In the genomic region with DNA sequence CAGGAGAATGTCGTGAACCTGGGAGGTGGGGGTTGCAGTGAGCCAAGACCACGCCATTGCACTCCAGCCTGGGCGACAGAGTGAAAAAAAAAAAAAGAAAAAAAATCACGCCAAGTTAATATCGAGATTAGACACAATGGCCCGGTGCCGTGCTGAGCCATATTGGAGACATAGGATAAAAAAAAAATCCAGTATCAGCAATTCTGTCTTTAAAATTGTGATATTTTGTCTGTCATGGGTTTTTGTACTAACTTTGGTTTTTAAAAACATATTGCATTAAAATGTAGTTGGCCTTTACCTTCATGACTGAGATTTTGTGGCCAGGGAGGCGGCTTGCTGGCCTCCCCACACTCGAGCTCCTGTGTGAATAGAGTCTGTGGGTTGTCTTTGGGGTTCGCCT, we compare ENCODE assay signal across 2 cellular contexts.
TF ChIP-seq lines count a peak whose summit lies in the region.

No MANE protein-coding gene starts in this region.

TF ChIP-seq in A549, 52 proteins besides CTCF, POLR2A, EP300 and RAD21 (continued from another document):
- TF ChIP-seq, protein P1, sequence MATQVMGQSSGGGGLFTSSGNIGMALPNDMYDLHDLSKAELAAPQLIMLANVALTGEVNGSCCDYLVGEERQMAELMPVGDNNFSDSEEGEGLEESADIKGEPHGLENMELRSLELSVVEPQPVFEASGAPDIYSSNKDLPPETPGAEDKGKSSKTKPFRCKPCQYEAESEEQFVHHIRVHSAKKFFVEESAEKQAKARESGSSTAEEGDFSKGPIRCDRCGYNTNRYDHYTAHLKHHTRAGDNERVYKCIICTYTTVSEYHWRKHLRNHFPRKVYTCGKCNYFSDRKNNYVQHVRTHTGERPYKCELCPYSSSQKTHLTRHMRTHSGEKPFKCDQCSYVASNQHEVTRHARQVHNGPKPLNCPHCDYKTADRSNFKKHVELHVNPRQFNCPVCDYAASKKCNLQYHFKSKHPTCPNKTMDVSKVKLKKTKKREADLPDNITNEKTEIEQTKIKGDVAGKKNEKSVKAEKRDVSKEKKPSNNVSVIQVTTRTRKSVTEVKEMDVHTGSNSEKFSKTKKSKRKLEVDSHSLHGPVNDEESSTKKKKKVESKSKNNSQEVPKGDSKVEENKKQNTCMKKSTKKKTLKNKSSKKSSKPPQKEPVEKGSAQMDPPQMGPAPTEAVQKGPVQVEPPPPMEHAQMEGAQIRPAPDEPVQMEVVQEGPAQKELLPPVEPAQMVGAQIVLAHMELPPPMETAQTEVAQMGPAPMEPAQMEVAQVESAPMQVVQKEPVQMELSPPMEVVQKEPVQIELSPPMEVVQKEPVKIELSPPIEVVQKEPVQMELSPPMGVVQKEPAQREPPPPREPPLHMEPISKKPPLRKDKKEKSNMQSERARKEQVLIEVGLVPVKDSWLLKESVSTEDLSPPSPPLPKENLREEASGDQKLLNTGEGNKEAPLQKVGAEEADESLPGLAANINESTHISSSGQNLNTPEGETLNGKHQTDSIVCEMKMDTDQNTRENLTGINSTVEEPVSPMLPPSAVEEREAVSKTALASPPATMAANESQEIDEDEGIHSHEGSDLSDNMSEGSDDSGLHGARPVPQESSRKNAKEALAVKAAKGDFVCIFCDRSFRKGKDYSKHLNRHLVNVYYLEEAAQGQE (IDR thresholded peaks at IDR 0.05), result no peak
- TF ChIP-seq FOXS1 (CRISPR knock-in tag; IDR thresholded peaks at IDR 0.05) (no peak), CHD4 (IDR thresholded peaks at IDR 0.05; ENCODE audit: borderline replicate concordance) (no peak), BHLHE40 (IDR thresholded peaks at IDR 0.05; ENCODE audit: low read depth, low read length) (no peak)
TF ChIP-seq in A549: peak in this region for 1.

TF ChIP-seq in K562, 482 proteins besides CTCF, POLR2A, EP300 and RAD21 (continued from another document):
- TF ChIP-seq, protein P2, sequence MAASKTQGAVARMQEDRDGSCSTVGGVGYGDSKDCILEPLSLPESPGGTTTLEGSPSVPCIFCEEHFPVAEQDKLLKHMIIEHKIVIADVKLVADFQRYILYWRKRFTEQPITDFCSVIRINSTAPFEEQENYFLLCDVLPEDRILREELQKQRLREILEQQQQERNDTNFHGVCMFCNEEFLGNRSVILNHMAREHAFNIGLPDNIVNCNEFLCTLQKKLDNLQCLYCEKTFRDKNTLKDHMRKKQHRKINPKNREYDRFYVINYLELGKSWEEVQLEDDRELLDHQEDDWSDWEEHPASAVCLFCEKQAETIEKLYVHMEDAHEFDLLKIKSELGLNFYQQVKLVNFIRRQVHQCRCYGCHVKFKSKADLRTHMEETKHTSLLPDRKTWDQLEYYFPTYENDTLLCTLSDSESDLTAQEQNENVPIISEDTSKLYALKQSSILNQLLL (CRISPR knock-in tag; IDR thresholded peaks at IDR 0.05; ENCODE audit: borderline replicate concordance), result no peak
- TF ChIP-seq MCM5 (IDR thresholded peaks at IDR 0.05; ENCODE audit: low read depth) (no peak), KLF10 (CRISPR knock-in tag; IDR thresholded peaks at IDR 0.05) (no peak), RBBP5 (IDR thresholded peaks at IDR 0.05; ENCODE audit: borderline replicate concordance, insufficient read depth, low read length, poor library complexity, severe bottlenecking) (no peak), ATF1 (CRISPR knock-in tag; IDR thresholded peaks at IDR 0.05) (no peak), ATF1 (tag; IDR thresholded peaks at IDR 0.05) (no peak), TRIM24 (IDR thresholded peaks at IDR 0.05) (no peak), NRF1 (conservative IDR thresholded peaks at IDR 0.05 in 1 of 2, IDR thresholded peaks at IDR 0.05 in 1 of 2) (no peak), PTRF (tag; IDR thresholded peaks at IDR 0.05) (no peak), KAT7 (CRISPR knock-in tag; IDR thresholded peaks at IDR 0.05; ENCODE audit: borderline replicate concordance) (no peak), ZNF316 (IDR thresholded peaks at IDR 0.05) (peak; percentile 69), ZKSCAN3 (CRISPR knock-in tag; IDR thresholded peaks at IDR 0.05) (no peak), YY1 (IDR thresholded peaks at IDR 0.05; ENCODE audit: borderline replicate concordance in 1 of 3, control insufficient read depth in 1 of 3, extremely low read depth in 1 of 3, insufficient read depth in 3 of 3, insufficient read length in 1 of 3, insufficient replicate concordance in 2 of 3, low read depth in 1 of 3, low read length in 2 of 3) (no peak), RCOR1 (IDR thresholded peaks at IDR 0.05; ENCODE audit: borderline replicate concordance in 1 of 2, low read depth in 2 of 2, low read length in 2 of 2) (no peak), HDAC3 (IDR thresholded peaks at IDR 0.05; ENCODE audit: borderline replicate concordance, partially characterized antibody) (no peak), ARID1B (IDR thresholded peaks at IDR 0.05) (no peak), SMAD3 (CRISPR knock-in tag; conservative IDR thresholded peaks at IDR 0.05) (no peak), C11orf30 (IDR thresholded peaks at IDR 0.05; ENCODE audit: low read depth) (peak; percentile 31; the same call in 1 of the 2 replicates), ZNF778 (CRISPR knock-in tag; IDR thresholded peaks at IDR 0.05) (no peak), TEAD1 (CRISPR knock-in tag; IDR thresholded peaks at IDR 0.05) (no peak), ZNF57 (CRISPR knock-in tag; IDR thresholded peaks at IDR 0.05) (no peak), MAFG (tag; conservative IDR thresholded peaks at IDR 0.05) (0 out of 2 replicates have a peak, but pooled peaks have one; percentile 14), U2AF1 (optimal IDR thresholded peaks at IDR 0.05; ENCODE audit: low read depth, low read length) (no peak), CCAR2 (IDR thresholded peaks at IDR 0.05; ENCODE audit: low read depth, low read length) (no peak)
- TF ChIP-seq, protein P3, sequence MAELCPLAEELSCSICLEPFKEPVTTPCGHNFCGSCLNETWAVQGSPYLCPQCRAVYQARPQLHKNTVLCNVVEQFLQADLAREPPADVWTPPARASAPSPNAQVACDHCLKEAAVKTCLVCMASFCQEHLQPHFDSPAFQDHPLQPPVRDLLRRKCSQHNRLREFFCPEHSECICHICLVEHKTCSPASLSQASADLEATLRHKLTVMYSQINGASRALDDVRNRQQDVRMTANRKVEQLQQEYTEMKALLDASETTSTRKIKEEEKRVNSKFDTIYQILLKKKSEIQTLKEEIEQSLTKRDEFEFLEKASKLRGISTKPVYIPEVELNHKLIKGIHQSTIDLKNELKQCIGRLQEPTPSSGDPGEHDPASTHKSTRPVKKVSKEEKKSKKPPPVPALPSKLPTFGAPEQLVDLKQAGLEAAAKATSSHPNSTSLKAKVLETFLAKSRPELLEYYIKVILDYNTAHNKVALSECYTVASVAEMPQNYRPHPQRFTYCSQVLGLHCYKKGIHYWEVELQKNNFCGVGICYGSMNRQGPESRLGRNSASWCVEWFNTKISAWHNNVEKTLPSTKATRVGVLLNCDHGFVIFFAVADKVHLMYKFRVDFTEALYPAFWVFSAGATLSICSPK (IDR thresholded peaks at IDR 0.05; ENCODE audit: borderline replicate concordance), result no peak
- TF ChIP-seq, protein P4, sequence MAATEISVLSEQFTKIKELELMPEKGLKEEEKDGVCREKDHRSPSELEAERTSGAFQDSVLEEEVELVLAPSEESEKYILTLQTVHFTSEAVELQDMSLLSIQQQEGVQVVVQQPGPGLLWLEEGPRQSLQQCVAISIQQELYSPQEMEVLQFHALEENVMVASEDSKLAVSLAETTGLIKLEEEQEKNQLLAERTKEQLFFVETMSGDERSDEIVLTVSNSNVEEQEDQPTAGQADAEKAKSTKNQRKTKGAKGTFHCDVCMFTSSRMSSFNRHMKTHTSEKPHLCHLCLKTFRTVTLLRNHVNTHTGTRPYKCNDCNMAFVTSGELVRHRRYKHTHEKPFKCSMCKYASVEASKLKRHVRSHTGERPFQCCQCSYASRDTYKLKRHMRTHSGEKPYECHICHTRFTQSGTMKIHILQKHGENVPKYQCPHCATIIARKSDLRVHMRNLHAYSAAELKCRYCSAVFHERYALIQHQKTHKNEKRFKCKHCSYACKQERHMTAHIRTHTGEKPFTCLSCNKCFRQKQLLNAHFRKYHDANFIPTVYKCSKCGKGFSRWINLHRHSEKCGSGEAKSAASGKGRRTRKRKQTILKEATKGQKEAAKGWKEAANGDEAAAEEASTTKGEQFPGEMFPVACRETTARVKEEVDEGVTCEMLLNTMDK (IDR thresholded peaks at IDR 0.05; ENCODE audit: borderline replicate concordance, insufficient read depth, low read depth, low read length, poor library complexity, severe bottlenecking), result no peak
